Comparison of ENCODE assay signal across 30 cellular contexts in the genomic region with DNA sequence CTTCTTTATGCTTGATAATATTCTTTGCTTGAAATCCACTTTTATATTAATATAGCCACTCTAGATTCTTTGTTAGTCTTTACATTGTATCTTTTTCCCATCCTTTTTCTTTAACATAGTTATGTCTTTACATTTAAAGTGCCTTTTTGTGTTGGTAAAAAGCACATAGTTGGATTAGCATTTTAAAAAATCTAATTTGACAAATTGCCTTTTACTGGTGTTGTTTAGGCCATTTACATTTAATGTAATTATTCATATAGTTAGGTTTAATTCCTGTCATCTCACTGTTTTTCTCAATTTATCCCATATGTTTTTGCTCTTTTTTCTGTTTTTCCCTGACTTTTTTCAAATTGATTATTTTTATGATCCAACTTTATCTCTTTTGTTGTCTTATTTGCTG.
"Had no signal": no experiment of that assay in that cellular context is flagged by ENCODE, and none has a peak within 500 bp of the region (broad histone marks: within the 10 kb centered on the region; RNA-seq: fewer than 3 reads in every experiment).

No MANE protein-coding gene starts in this region.

- H3K4me3 Mint-ChIP-seq: activated CD4-positive, alpha-beta memory T cell treated with anti-CD3 and anti-CD28 coated beads, Interleukin-2, amount 10 ng/mL, durations not matched to agents 7 days and 5 days; activated CD4-positive, alpha-beta T cell treated with anti-CD3 and anti-CD28 coated beads, Interleukin-2, amount 10 ng/mL, durations not matched to agents 7 days and 5 days; activated naive CD8-positive, alpha-beta T cell; activated naive CD8-positive, alpha-beta T cell treated with anti-CD3 and anti-CD28 coated beads, Interleukin-2, amount 50 U/mL, for 24 hours; activated T-helper 17 cell treated with anti-CD3 and anti-CD28 coated beads, Interleukin-2, amount 50 U/mL, for 72 hours; brain; endodermal cell; WTC11 had no signal

- H3K9me3 ChIP-seq: breast epithelium, colonic mucosa had no signal

- DNase-seq: activated CD4-positive, alpha-beta memory T cell treated with anti-CD3 and anti-CD28 coated beads, Interleukin-2, amount 10 ng/mL, durations not matched to agents 7 days and 5 days; activated CD4-positive, alpha-beta T cell treated with anti-CD3 and anti-CD28 coated beads for 1 hour; activated CD4-positive, alpha-beta T cell treated with anti-CD3 and anti-CD28 coated beads for 4 hours; activated CD4-positive, alpha-beta T cell treated with anti-CD3 and anti-CD28 coated beads, Interleukin-2, amount 10 ng/mL, durations not matched to agents 7 days and 5 days; activated CD4-positive, alpha-beta T cell treated with anti-CD3 and anti-CD28 coated beads, Interleukin-2, amount 50 U/mL, for 4 hours; activated effector memory CD4-positive, alpha-beta T cell treated with Interleukin-2 at 50 U/mL for 16 hours; activated gamma-delta T cell treated with Interleukin-2 at 50 U/mL for 16 hours; activated naive CD4-positive, alpha-beta T cell treated with anti-CD3 and anti-CD28 coated beads, Interleukin-2, amount 50 U/mL, for 16 hours; activated naive CD4-positive, alpha-beta T cell treated with Interleukin-2 at 50 U/mL for 16 hours; activated naive CD8-positive, alpha-beta T cell treated with anti-CD3 and anti-CD28 coated beads, Interleukin-2, amount 50 U/mL, for 24 hours; activated T-cell treated with anti-CD3 and anti-CD28 coated beads, Interleukin-2, amount 50 U/mL, for 48 hours; central memory CD4-positive, alpha-beta T cell; cerebellar nuclear complex; colonic mucosa; dorsolateral prefrontal cortex; effector memory CD4-positive, alpha-beta T cell; endodermal cell; foreskin fibroblast; head of caudate nucleus; hippocampal formation; T-helper 2 cell had no signal

- H3K27ac ChIP-seq: ascending aorta, breast epithelium, cardiac muscle cell, colonic mucosa, dorsolateral prefrontal cortex, VCaP had no signal

- ATAC-seq: activated naive CD8-positive, alpha-beta T cell treated with anti-CD3 and anti-CD28 coated beads, Interleukin-2, amount 50 U/mL, for 24 hours; activated T-helper 17 cell treated with anti-CD3 and anti-CD28 coated beads, Interleukin-2, amount 50 U/mL, for 72 hours; esophagus mucosa; WTC11 had no signal

- H3K4me1 ChIP-seq: ascending aorta, breast epithelium, colonic mucosa had no signal

- H3K27ac Mint-ChIP-seq: activated CD4-positive, alpha-beta memory T cell treated with anti-CD3 and anti-CD28 coated beads, Interleukin-2, amount 10 ng/mL, durations not matched to agents 7 days and 5 days; activated CD4-positive, alpha-beta T cell treated with anti-CD3 and anti-CD28 coated beads, Interleukin-2, amount 10 ng/mL, durations not matched to agents 7 days and 5 days; activated naive CD8-positive, alpha-beta T cell; activated naive CD8-positive, alpha-beta T cell treated with anti-CD3 and anti-CD28 coated beads, Interleukin-2, amount 50 U/mL, for 24 hours; activated T-helper 17 cell treated with anti-CD3 and anti-CD28 coated beads, Interleukin-2, amount 50 U/mL, for 72 hours; brain; endodermal cell; WTC11 had no signal

- H3K4me1 Mint-ChIP-seq: activated T-helper 17 cell treated with anti-CD3 and anti-CD28 coated beads, Interleukin-2, amount 50 U/mL, for 72 hours; endodermal cell had no signal

- H3K27me3 Mint-ChIP-seq: activated naive CD8-positive, alpha-beta T cell; brain had no signal

- H3K4me3 ChIP-seq: ascending aorta, breast epithelium, cardiac muscle cell, colonic mucosa, dorsolateral prefrontal cortex had no signal

- H3K36me3 ChIP-seq: ascending aorta, breast epithelium, cardiac muscle cell, colonic mucosa had no signal

- H3K27me3 ChIP-seq: ascending aorta, breast epithelium, cardiac muscle cell, colonic mucosa had no signal
